In the genomic region with DNA sequence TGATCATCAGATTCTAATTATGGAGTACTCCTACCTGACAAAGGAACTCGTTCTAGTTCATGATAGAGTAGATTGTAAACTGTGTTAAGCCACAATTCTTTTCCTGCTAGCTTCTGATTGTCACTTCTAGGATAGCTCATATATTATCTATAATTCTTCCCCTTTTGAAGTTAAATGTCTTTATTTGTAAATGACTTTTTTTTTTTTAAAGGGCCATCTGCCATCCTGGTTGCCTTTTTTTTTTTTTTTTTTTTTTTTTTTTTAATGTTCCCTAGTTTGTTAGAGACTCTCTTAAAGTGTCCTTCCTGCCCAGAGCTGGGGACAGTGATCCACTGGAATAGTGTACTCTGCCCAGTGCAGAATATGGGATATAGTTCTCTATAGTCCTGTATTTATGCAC, we compare ENCODE assay signal across 15 cellular contexts. TPM values are rescaled to one million over a fixed set of nuclear protein-coding genes. Genes with fewer than 3 reads are reported as not detected.
DNase-seq lines count a peak whose midpoint lies in the region; ATAC-seq and TF ChIP-seq lines count a peak whose summit lies in the region.
"Had no signal": no experiment of that assay in that cellular context is flagged by ENCODE, and none has a peak within 500 bp of the region (broad histone marks: within the 10 kb centered on the region; RNA-seq: fewer than 3 reads in every experiment).

No MANE protein-coding gene starts in this region.

- no peaks in the 10 kb centered on the region for H3K9me3 Mint-ChIP-seq in CD4-positive, alpha-beta T cell
- H3K9me3 Mint-ChIP-seq in activated CD4-positive, alpha-beta memory T cell treated with anti-CD3 and anti-CD28 coated beads for 36 hours = no peaks in the 10 kb centered on the region
- no peaks in the 10 kb centered on the region for H3K9me3 Mint-ChIP-seq in mesothelial cell of epicardium
- no peaks in the 10 kb centered on the region for H3K9me3 Mint-ChIP-seq in immature natural killer cell
- H3K9me3 Mint-ChIP-seq: activated naive CD8-positive, alpha-beta T cell treated with anti-CD3 and anti-CD28 coated beads, Interleukin-2, amount 10 ng/mL, durations not matched to agents 7 days and 5 days had no signal

- peak overlapping the region; percentile 52 for H3K4me3 Mint-ChIP-seq in CD4-positive, alpha-beta T cell
- no peak overlapping the region for H3K4me3 Mint-ChIP-seq in activated CD4-positive, alpha-beta memory T cell treated with anti-CD3 and anti-CD28 coated beads for 36 hours
- no peak overlapping the region for H3K4me3 Mint-ChIP-seq in mesothelial cell of epicardium
- no peak overlapping the region for H3K4me3 Mint-ChIP-seq in immature natural killer cell
- H3K4me3 Mint-ChIP-seq: activated naive CD8-positive, alpha-beta T cell treated with anti-CD3 and anti-CD28 coated beads, Interleukin-2, amount 10 ng/mL, durations not matched to agents 7 days and 5 days had no signal

- no peaks in the 10 kb centered on the region for H3K9me3 ChIP-seq in AG04450 (ENCODE audit: control insufficient read depth, insufficient read depth, low read length)
- no peaks in the 10 kb centered on the region for H3K9me3 ChIP-seq in CD4-positive, alpha-beta T cell (ENCODE audit: control insufficient read depth, low read length)
- H3K9me3 ChIP-seq: pancreas had no signal

- ATAC-seq in CD4-positive, alpha-beta T cell (ENCODE audit: poor library complexity) = no peak
- ATAC-seq in HG02588 (IDR thresholded peaks at IDR 0.05; ENCODE audit: unreplicated experiment) = no peak
- ATAC-seq in left colon = no peak
- no peak for ATAC-seq in HG02852 (IDR thresholded peaks at IDR 0.05; ENCODE audit: unreplicated experiment)
- ATAC-seq: HepG2; pancreas; stimulated activated naive CD8-positive, alpha-beta T cell treated with anti-CD3 and anti-CD28 coated beads, Interleukin-15, Interleukin-2, amounts not matched to agents 100 U/mL and 50 U/mL, for 24 hours had no signal

- no peaks in the 10 kb centered on the region for H3K27me3 ChIP-seq in AG04450 (ENCODE audit: control insufficient read depth, insufficient read depth, low read length)
- H3K27me3 ChIP-seq in CD4-positive, alpha-beta T cell (ENCODE audit: control insufficient read depth, insufficient read depth, low read length) = no peaks in the 10 kb centered on the region
- H3K27me3 ChIP-seq: pancreas had no signal

- POLR2A ChIA-PET in AG04450 (lab: Yijun Ruan, JAX) = interaction anchor here (0.7 to 1.0 kb wide), 3 partner anchors 9 to 78 kb away, joined by 3 to 5 read pairs (median 4); a partner anchor contains a TSS
- POLR2A ChIA-PET in CD4-positive, alpha-beta T cell (lab: Charles Lee) = interaction anchor here (0.6 kb wide), 1 partner anchor 34 kb away, joined by 3 read pairs; no protein-coding TSS in a partner anchor
- POLR2A ChIA-PET in activated CD4-positive, alpha-beta memory T cell treated with anti-CD3 and anti-CD28 coated beads for 36 hours (lab: Charles Lee) = interaction anchor here (1.3 kb wide), 1 partner anchor 37 kb away, joined by 3 read pairs; no protein-coding TSS in a partner anchor

- H3K4me1 Mint-ChIP-seq in CD4-positive, alpha-beta T cell (ENCODE audit: low read depth) = peaks cover 46% of the 10 kb centered on the region
- H3K4me1 Mint-ChIP-seq in activated CD4-positive, alpha-beta memory T cell treated with anti-CD3 and anti-CD28 coated beads for 36 hours (ENCODE audit: low read depth) = peaks cover 63% of the 10 kb centered on the region
- peaks cover 36% of the 10 kb centered on the region for H3K4me1 Mint-ChIP-seq in mesothelial cell of epicardium
- peaks cover 32 to 39% of the 10 kb centered on the region in 2 donors for H3K4me1 Mint-ChIP-seq in immature natural killer cell

- no peak overlapping the region; the same call in 1 of the 2 replicates for H3K4me3 ChIP-seq in AG04450 (ENCODE audit: low read depth, low read length)
- H3K4me3 ChIP-seq: pancreas had no signal

- no peaks in the 10 kb centered on the region for H3K27me3 Mint-ChIP-seq in CD4-positive, alpha-beta T cell
- no peaks in the 10 kb centered on the region for H3K27me3 Mint-ChIP-seq in activated CD4-positive, alpha-beta memory T cell treated with anti-CD3 and anti-CD28 coated beads for 36 hours
- no peaks in the 10 kb centered on the region for H3K27me3 Mint-ChIP-seq in mesothelial cell of epicardium (ENCODE audit: low read depth)
- peaks cover 2 to 4% (median 3%) of the 10 kb centered on the region in 3 donors for H3K27me3 Mint-ChIP-seq in immature natural killer cell (ENCODE audit: low read depth in 3 of 3)
- H3K27me3 Mint-ChIP-seq: activated naive CD8-positive, alpha-beta T cell treated with anti-CD3 and anti-CD28 coated beads, Interleukin-2, amount 10 ng/mL, durations not matched to agents 7 days and 5 days had no signal

- CTCF ChIA-PET in AG04450 (lab: Charles Lee) = interaction anchor here (0.7 kb wide), 1 partner anchor 183 kb away, joined by 3 read pairs; no protein-coding TSS in a partner anchor
- CTCF ChIA-PET in CD4-positive, alpha-beta T cell (lab: Charles Lee) = interaction anchor here (0.7 kb wide), 1 partner anchor 21 kb away, joined by 3 read pairs; no protein-coding TSS in a partner anchor
- CTCF ChIA-PET in activated CD4-positive, alpha-beta memory T cell treated with anti-CD3 and anti-CD28 coated beads for 36 hours (lab: Charles Lee) = interaction anchor here (2.1 kb wide), 1 partner anchor 21 kb away, joined by 7 read pairs; no protein-coding TSS in a partner anchor

- DNase-seq in AG04450 (ENCODE audit: low read depth, low spot score) = no peak
- no peak for DNase-seq in CD4-positive, alpha-beta T cell
- DNase-seq in activated CD4-positive, alpha-beta memory T cell treated with anti-CD3 and anti-CD28 coated beads for 36 hours = no peak
- DNase-seq in mesothelial cell of epicardium (ENCODE audit: low spot score in 2 of 2, unreplicated experiment in 2 of 2) = no peak
- no peak for DNase-seq in immature natural killer cell
- DNase-seq in left colon = no peak
- DNase-seq: activated naive CD8-positive, alpha-beta T cell treated with anti-CD3 and anti-CD28 coated beads, Interleukin-2, amount 10 ng/mL, durations not matched to agents 7 days and 5 days; AML-193; foreskin melanocyte; NCI-H1105; pancreas; stimulated activated naive CD8-positive, alpha-beta T cell treated with anti-CD3 and anti-CD28 coated beads, Interleukin-15, Interleukin-2, amounts not matched to agents 100 U/mL and 50 U/mL, for 24 hours had no signal

- intact Hi-C loops in CD4-positive, alpha-beta T cell (cut with DNase I, micrococcal nuclease) = no loop called here
- intact Hi-C loops in activated CD4-positive, alpha-beta memory T cell treated with anti-CD3 and anti-CD28 coated beads for 36 hours (cut with micrococcal nuclease) = no loop called here
- intact Hi-C loops in left colon (cut with DNase I, micrococcal nuclease) = no loop called here

- H3K36me3 Mint-ChIP-seq in CD4-positive, alpha-beta T cell (ENCODE audit: low read depth) = peaks cover 42% of the 10 kb centered on the region
- peaks cover 50% of the 10 kb centered on the region for H3K36me3 Mint-ChIP-seq in activated CD4-positive, alpha-beta memory T cell treated with anti-CD3 and anti-CD28 coated beads for 36 hours
- peaks cover 31% of the 10 kb centered on the region for H3K36me3 Mint-ChIP-seq in mesothelial cell of epicardium
- peaks cover 7 to 21% (median 8%) of the 10 kb centered on the region in 3 donors for H3K36me3 Mint-ChIP-seq in immature natural killer cell

- TF ChIP-seq CTCF in AG04450 (IDR thresholded peaks at IDR 0.05; ENCODE audit: low read depth, low read length) = no peak
- no peak for TF ChIP-seq CTCF in CD4-positive, alpha-beta T cell (IDR thresholded peaks at IDR 0.05)
- TF ChIP-seq CTCF in mesothelial cell of epicardium (IDR thresholded peaks at IDR 0.05; ENCODE audit: unreplicated experiment) = no peak

- peak overlapping the region; percentile 13 for H3K27ac Mint-ChIP-seq in CD4-positive, alpha-beta T cell
- H3K27ac Mint-ChIP-seq in activated CD4-positive, alpha-beta memory T cell treated with anti-CD3 and anti-CD28 coated beads for 36 hours = peak overlapping the region; percentile 46
- H3K27ac Mint-ChIP-seq in mesothelial cell of epicardium = peak overlapping the region; percentile 60
- peak overlapping the region in 1 of 6 donors; percentile 19 for H3K27ac Mint-ChIP-seq in immature natural killer cell
- H3K27ac Mint-ChIP-seq: activated naive CD8-positive, alpha-beta T cell treated with anti-CD3 and anti-CD28 coated beads, Interleukin-2, amount 10 ng/mL, durations not matched to agents 7 days and 5 days had no signal

- peak overlapping the region; percentile 59 for H3K27ac ChIP-seq in AG04450 (ENCODE audit: low read depth, low read length)
- H3K27ac ChIP-seq in CD4-positive, alpha-beta T cell (ENCODE audit: low read depth, low read length) = no peak overlapping the region
- H3K27ac ChIP-seq: pancreas had no signal

RNA-seq across cellular contexts. Expression of a gene that starts 4.3 kb away (rescaled TPM):
- polyA plus RNA-seq in AG04450 (2011; rRNA removed) (39.3 and 57.7 TPM in 2 replicates), immature natural killer cell (10 to 100 TPM in 1 of 3 donors, 1 to 10 TPM in 2; 1.8 to 10.2 (median 5.0) TPM)
- polyA minus RNA-seq in AG04450 (2011; rRNA and poly(A)+ RNA removed) = 12.3 and 17.5 TPM in 2 replicates
- total RNA-seq in CD4-positive, alpha-beta T cell = 10 to 100 TPM; 11.0 to 12.2 TPM
- 10 to 100 TPM; 53.6 to 55.4 TPM for total RNA-seq in activated CD4-positive, alpha-beta memory T cell treated with anti-CD3 and anti-CD28 coated beads for 36 hours
- total RNA-seq in mesothelial cell of epicardium (27.9 to 29.3 TPM (median 28.3 TPM) in 3 replicates), left colon (10 to 100 TPM; 14.5 to 16.6 TPM)

RNA-seq across cellular contexts. Expression of a gene that starts 37.2 kb away (rescaled TPM):
- polyA plus RNA-seq in AG04450 (2011; rRNA removed) (52.3 and 60.3 TPM in 2 replicates), immature natural killer cell (10 to 100 TPM in 2 of 3 donors, 1 to 10 TPM in 1; 8.9 to 35.5 (median 23.9) TPM)
- 16.2 and 18.4 TPM in 2 replicates for polyA minus RNA-seq in AG04450 (2011; rRNA and poly(A)+ RNA removed)
- 10 to 100 TPM; 31.8 TPM for total RNA-seq in CD4-positive, alpha-beta T cell
- 10 to 100 TPM; 46.8 to 48.5 TPM for total RNA-seq in activated CD4-positive, alpha-beta memory T cell treated with anti-CD3 and anti-CD28 coated beads for 36 hours
- total RNA-seq in mesothelial cell of epicardium (112 to 123 TPM (median 117 TPM) in 3 replicates), left colon (10 to 100 TPM; 29.0 to 32.6 TPM)
